In genomic region chr19:3990815-3991117, GRCh38 we compare ENCODE assay signal across 13 cellular contexts. TPM values are rescaled to one million over a fixed set of nuclear protein-coding genes. Genes with fewer than 3 reads are reported as not detected.
A peak's percentile ranks its signal among the peaks of the same experiment; 100 is the strongest.
DNase-seq lines count a peak whose midpoint lies in the region; ATAC-seq and TF ChIP-seq lines count a peak whose summit lies in the region.
"Had no signal": no experiment of that assay in that cellular context is flagged by ENCODE, and none has a peak within 500 bp of the region (broad histone marks: within the 10 kb centered on the region; RNA-seq: fewer than 3 reads in every experiment).

No MANE protein-coding gene starts in this region.

- H4K20me1 ChIP-seq in MM.1S (ENCODE audit: insufficient read depth, low read length) (no peaks in the 10 kb centered on the region), mammary epithelial cell (ENCODE audit: insufficient read depth, low read length) (no peaks in the 10 kb centered on the region)

- no peaks in the 10 kb centered on the region for H3K36me3 Mint-ChIP-seq in activated CD4-positive, alpha-beta T cell treated with anti-CD3 and anti-CD28 coated beads, Interleukin-2, amount 10 ng/mL, durations not matched to agents 24 days and 14 days (ENCODE audit: low read depth)

- H3K27ac ChIP-seq in MM.1S (ENCODE audit: low read length) (no peak overlapping the region), mammary epithelial cell (ENCODE audit: insufficient read depth, low read depth, low read length) (no peak overlapping the region), adrenal gland (no peak overlapping the region)

- dilution Hi-C loops in mammary epithelial cell (cut with HindIII; ENCODE audit: low sequenced_read_pairs), result no loop called here

- no peaks in the 10 kb centered on the region for H3K9me2 ChIP-seq in MM.1S (replicated peaks; ENCODE audit: insufficient read depth, low read length)

- peaks cover 3% of the 10 kb centered on the region for H3K9me3 Mint-ChIP-seq in activated CD4-positive, alpha-beta T cell treated with anti-CD3 and anti-CD28 coated beads, Interleukin-2, amount 10 ng/mL, durations not matched to agents 24 days and 14 days

- peaks cover 38% of the 10 kb centered on the region for H3F3A ChIP-seq in MM.1S (ENCODE audit: insufficient read depth, low read length)

- H3K27ac Mint-ChIP-seq in activated CD4-positive, alpha-beta T cell treated with anti-CD3 and anti-CD28 coated beads, Interleukin-2, amount 10 ng/mL, durations not matched to agents 24 days and 14 days, result peak overlapping the region; percentile 81

- H3K27me3 Mint-ChIP-seq in activated CD4-positive, alpha-beta T cell treated with anti-CD3 and anti-CD28 coated beads, Interleukin-2, amount 10 ng/mL, durations not matched to agents 24 days and 14 days, result no peaks in the 10 kb centered on the region

- no peak for TF ChIP-seq POLR2A in adrenal gland (IDR thresholded peaks at IDR 0.05)

- H3K9ac ChIP-seq in MM.1S (ENCODE audit: low read length) (no peak overlapping the region), mammary epithelial cell (ENCODE audit: insufficient read depth, low read length) (no peak overlapping the region)

- DNase-seq in activated CD4-positive, alpha-beta T cell treated with anti-CD3 and anti-CD28 coated beads, Interleukin-2, amount 10 ng/mL, durations not matched to agents 24 days and 14 days, result no peak
- no peak for DNase-seq in activated CD4-positive, alpha-beta T cell treated with anti-CD3 and anti-CD28 coated beads, Interleukin-2, amount 50 U/mL, for 48 hours
- DNase-seq in MM.1S (no peak), mammary epithelial cell (no peak), NCI-H1092 (lab: John Stamatoyannopoulos, UW) (no peak), adrenal gland (no peak)
- DNase-seq: left ventricle myocardium superior had no signal

- BruUV-seq in mammary epithelial cell (replicated peaks; lab: Mats Ljungman, UMichigan), result no TSS peak

- peak overlapping the region; percentile 47; the same call in 1 of the 2 replicates for H3K4me2 ChIP-seq in MM.1S (ENCODE audit: low read depth, low read length)
- H3K4me2 ChIP-seq in mammary epithelial cell (ENCODE audit: insufficient read depth, low read depth, low read length), result no peak overlapping the region

- H3K4me1 Mint-ChIP-seq in activated CD4-positive, alpha-beta T cell treated with anti-CD3 and anti-CD28 coated beads, Interleukin-2, amount 10 ng/mL, durations not matched to agents 24 days and 14 days, result peaks cover 17% of the 10 kb centered on the region

- CTCF ChIA-PET in mammary epithelial cell (lab: Charles Lee; ENCODE audit: low non-redundant PET), result no interaction called here

- intact Hi-C loops in activated CD4-positive, alpha-beta T cell treated with anti-CD3 and anti-CD28 coated beads, Interleukin-2, amount 10 ng/mL, durations not matched to agents 24 days and 14 days (cut with micrococcal nuclease), result loop anchor here (1.0 kb wide), 1 partner anchor 17 kb away; the partner anchor contains the start of gene PIAS4
- intact Hi-C loops in mammary epithelial cell (cut with micrococcal nuclease) (loop anchor here (1.0 kb wide), 1 partner anchor 17 kb away; the partner anchor contains the start of gene PIAS4), adrenal gland (cut with DNase I) (loop anchor here in 1 of 2 donors (10.0 kb wide), 1 partner anchor 214 kb away; no protein-coding TSS in a partner anchor)

- peak overlapping the region; percentile 68 for H3K4me3 Mint-ChIP-seq in activated CD4-positive, alpha-beta T cell treated with anti-CD3 and anti-CD28 coated beads, Interleukin-2, amount 10 ng/mL, durations not matched to agents 24 days and 14 days

- no peak for TF ChIP-seq CTCF in MM.1S (IDR thresholded peaks at IDR 0.05; ENCODE audit: low read length)
- TF ChIP-seq CTCF in mammary epithelial cell (conservative IDR thresholded peaks at IDR 0.05 in 1 of 2, IDR thresholded peaks at IDR 0.05 in 1 of 2; ENCODE audit: extremely low read depth in 1 of 2, insufficient read depth in 1 of 2, low read depth in 1 of 2, low read length in 2 of 2), result no peak
- no peak for TF ChIP-seq CTCF in adrenal gland (IDR thresholded peaks at IDR 0.05)

- H3K4me1 ChIP-seq in MM.1S (ENCODE audit: low read length), result peaks cover 5% of the 10 kb centered on the region; the same call in 1 of the 2 replicates
- peaks cover 15% of the 10 kb centered on the region for H3K4me1 ChIP-seq in mammary epithelial cell (ENCODE audit: insufficient read depth, low read length)
- H3K4me1 ChIP-seq in neuron (ENCODE audit: insufficient read depth, low read length), result peaks cover 17% of the 10 kb centered on the region
- H3K4me1 ChIP-seq in adrenal gland (replicated peaks in 1 of 2), result peaks cover 10 to 21% of the 10 kb centered on the region in 2 donors

- no peak for ATAC-seq in GM18909 (IDR thresholded peaks at IDR 0.05; ENCODE audit: poor library complexity, unreplicated experiment)

- H3K4me3 ChIP-seq in MM.1S (ENCODE audit: low read length), result no peak overlapping the region
- no peak overlapping the region for H3K4me3 ChIP-seq in mammary epithelial cell (replicated peaks in 1 of 3; ENCODE audit: insufficient read depth in 1 of 3, low read depth in 2 of 3, low read length in 3 of 3)
- no peak overlapping the region for H3K4me3 ChIP-seq in neuron (ENCODE audit: low read length)
- H3K4me3 ChIP-seq in adrenal gland, result no peak overlapping the region

- 100% methylated on average over 2 of the region's 3 CpGs for WGBS in mammary epithelial cell (ENCODE audit: low coverage, missing lambda C conversion rate)
- 67 to 76% (median 69%) methylated on average over 3 of the region's 3 CpGs for WGBS in adrenal gland, 4 donors

- in situ Hi-C loops in mammary epithelial cell (cut with MboI; ENCODE audit: low sequenced_read_pairs in 2 of 2), result no loop called here

- H3K9me3 ChIP-seq in MM.1S (replicated peaks; ENCODE audit: insufficient read depth, low read length), result no peaks in the 10 kb centered on the region
- H3K9me3 ChIP-seq in mammary epithelial cell (replicated peaks; ENCODE audit: insufficient read depth, low read length), result no peaks in the 10 kb centered on the region
- H3K9me3 ChIP-seq in neuron (ENCODE audit: low read length), result no peaks in the 10 kb centered on the region
- no peaks in the 10 kb centered on the region for H3K9me3 ChIP-seq in adrenal gland (replicated peaks in 1 of 3)
- H3K9me3 ChIP-seq: heart right ventricle, tibial nerve had no signal

- H2AFZ ChIP-seq in MM.1S (ENCODE audit: low read length) (peak overlapping the region; percentile 60), mammary epithelial cell (ENCODE audit: low read depth, low read length) (peak overlapping the region; percentile 46), neuron (ENCODE audit: low read depth, low read length) (peak overlapping the region; percentile 7)

- H3K27me3 ChIP-seq in MM.1S (replicated peaks; ENCODE audit: insufficient read depth, low read length) (no peaks in the 10 kb centered on the region; the same call in 1 of the 2 replicates), mammary epithelial cell (ENCODE audit: insufficient read depth, low read length) (no peaks in the 10 kb centered on the region), neuron (ENCODE audit: insufficient read depth, low read length) (no peaks in the 10 kb centered on the region), adrenal gland (no peaks in the 10 kb centered on the region)
- H3K27me3 ChIP-seq: heart right ventricle, tibial nerve had no signal

- H3K79me2 ChIP-seq in MM.1S (ENCODE audit: low read length) (no peaks in the 10 kb centered on the region), mammary epithelial cell (ENCODE audit: insufficient read depth, low read length) (no peaks in the 10 kb centered on the region)

- H3K36me3 ChIP-seq in MM.1S (replicated peaks; ENCODE audit: insufficient read depth, low read length) (no peaks in the 10 kb centered on the region), mammary epithelial cell (ENCODE audit: insufficient read depth, low read length) (no peaks in the 10 kb centered on the region), neuron (ENCODE audit: insufficient read depth, low read length) (no peaks in the 10 kb centered on the region), adrenal gland (replicated peaks in 1 of 2) (no peaks in the 10 kb centered on the region)
- H3K36me3 ChIP-seq: heart right ventricle, tibial nerve had no signal

RNA-seq across cellular contexts. Expression of gene EEF2, which starts 5.5 kb away (rescaled TPM):
- 2,394 and 2,438 TPM in 2 replicates for total RNA-seq in activated CD4-positive, alpha-beta T cell treated with anti-CD3 and anti-CD28 coated beads, Interleukin-2, amount 10 ng/mL, durations not matched to agents 24 days and 14 days
- total RNA-seq in mammary epithelial cell, result 1,000 to 10,000 TPM; 2,299 to 2,969 TPM
- 1,137 TPM for polyA plus RNA-seq in mammary epithelial cell
- 1,027 TPM for polyA minus RNA-seq in mammary epithelial cell
- 1,000 to 10,000 TPM; 1,603 to 3,482 (median 2,345) TPM for total RNA-seq in adrenal gland
- polyA plus RNA-seq in adrenal gland, result 1,000 to 10,000 TPM in 2 of 3 donors, 100 to 1,000 TPM in 1; 752 to 2,793 (median 1,120) TPM

RNA-seq across cellular contexts. Expression of gene PIAS4, which starts 16.8 kb away (rescaled TPM):
- total RNA-seq in activated CD4-positive, alpha-beta T cell treated with anti-CD3 and anti-CD28 coated beads, Interleukin-2, amount 10 ng/mL, durations not matched to agents 24 days and 14 days, result 32.2 and 33.2 TPM in 2 replicates
- total RNA-seq in mammary epithelial cell (10 to 100 TPM; 20.8 to 29.9 TPM), adrenal gland (10 to 100 TPM; 16.6 to 40.7 (median 28.6) TPM)
- polyA plus RNA-seq in mammary epithelial cell (11.5 TPM), adrenal gland (10 to 100 TPM; 13.7 to 22.3 (median 21.2) TPM)
- 13.7 TPM for polyA minus RNA-seq in mammary epithelial cell

RNA-seq across cellular contexts. Expression of gene DAPK3, which starts 19.9 kb away (rescaled TPM):
- 45.6 and 46.7 TPM in 2 replicates for total RNA-seq in activated CD4-positive, alpha-beta T cell treated with anti-CD3 and anti-CD28 coated beads, Interleukin-2, amount 10 ng/mL, durations not matched to agents 24 days and 14 days
- 10 to 100 TPM; 69.2 to 99.9 TPM for total RNA-seq in mammary epithelial cell
- polyA plus RNA-seq in mammary epithelial cell, result 37.3 TPM
- polyA minus RNA-seq in mammary epithelial cell, result 92.3 TPM
- 10 to 100 TPM; 27.2 to 83.2 (median 43.3) TPM for total RNA-seq in adrenal gland
- 10 to 100 TPM; 17.6 to 79.0 (median 44.0) TPM for polyA plus RNA-seq in adrenal gland

RNA-seq across cellular contexts. Expression of gene NMRK2, which starts 57.9 kb away (rescaled TPM):
- not detected in 2 replicates for total RNA-seq in activated CD4-positive, alpha-beta T cell treated with anti-CD3 and anti-CD28 coated beads, Interleukin-2, amount 10 ng/mL, durations not matched to agents 24 days and 14 days
- total RNA-seq in mammary epithelial cell, result not detected
- not detected for polyA plus RNA-seq in mammary epithelial cell
- polyA minus RNA-seq in mammary epithelial cell, result not detected
- total RNA-seq in adrenal gland, result 1 to 10 TPM in 3 of 8 donors, under 1 TPM in 1, not detected in 4; 0.36 to 3.8 (median 1.8) TPM
- 1 to 10 TPM; 1.3 to 2.3 (median 1.8) TPM for polyA plus RNA-seq in adrenal gland
- total RNA-seq: bronchial epithelial cell, osteocyte, tibial nerve had no signal

Comparison
In these comparisons a context has a peak if more than half of its experiments do, and no peak if none do; other contexts are left out.
1. H2AFZ ChIP-seq: peak in every context shown above with its lines; median percentile 60 in MM.1S; 46 in mammary epithelial cell; 7 in neuron.